ENCODE assay signal across 8 cellular contexts in genomic region chr1:205749826-205750682, GRCh38. TPM values are rescaled to one million over a fixed set of nuclear protein-coding genes. Genes with fewer than 3 reads are reported as not detected.
DNase-seq lines count a peak whose midpoint lies in the region; ATAC-seq, FAIRE-seq and TF ChIP-seq lines count a peak whose summit lies in the region.

A gene with protein sequence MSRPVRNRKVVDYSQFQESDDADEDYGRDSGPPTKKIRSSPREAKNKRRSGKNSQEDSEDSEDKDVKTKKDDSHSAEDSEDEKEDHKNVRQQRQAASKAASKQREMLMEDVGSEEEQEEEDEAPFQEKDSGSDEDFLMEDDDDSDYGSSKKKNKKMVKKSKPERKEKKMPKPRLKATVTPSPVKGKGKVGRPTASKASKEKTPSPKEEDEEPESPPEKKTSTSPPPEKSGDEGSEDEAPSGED (minus strand): TSS chr1:205750182. CDS start chr1:205749973, 209 bp downstream.

- no peaks in the 10 kb centered on the region for H3K27me3 ChIP-seq in adrenal gland
- H3K27me3 ChIP-seq in heart left ventricle: no peaks in the 10 kb centered on the region

- H3K4me1 ChIP-seq in adrenal gland (replicated peaks in 1 of 2) (peaks cover 17 to 26% of the 10 kb centered on the region in 2 donors), heart left ventricle (peaks cover 8 to 36% (median 29%) of the 10 kb centered on the region in 12 donors)

- peak within 1 kb of the TSS; percentile 100 for H3K4me3 Mint-ChIP-seq in type B pancreatic cell

- H3K27ac ChIP-seq in adrenal gland (peak within 1 kb of the TSS; percentile 60 to 100 (median 95)), heart left ventricle (peak within 1 kb of the TSS; percentile 91 to 99 (median 96))

- no peaks in the 10 kb centered on the region for H3K9me3 ChIP-seq in adrenal gland (replicated peaks in 1 of 3)
- H3K9me3 ChIP-seq in heart left ventricle: no peaks in the 10 kb centered on the region

- no peaks in the 10 kb centered on the region for H3K9me3 Mint-ChIP-seq in type B pancreatic cell

- FAIRE-seq in GM12892 (lab: Jason Lieb, UNC): peak; percentile 98

- intact Hi-C loops in adrenal gland (cut with DNase I) (no loop called here), heart left ventricle (cut with DNase I) (loop anchor here in 4 of 10 donors (1.0 to 5.0 kb wide), 6 partner anchors 25 to 63 kb away; partner anchors contain the start of genes RAB29 (in 2 of the 4) and SLC41A1 (in 2 of the 4))

- peaks cover 5% of the 10 kb centered on the region for H3K27me3 Mint-ChIP-seq in type B pancreatic cell

- TF ChIP-seq CTCF in adrenal gland (IDR thresholded peaks at IDR 0.05): peak in 4 of 6 experiments; percentile 22 to 43 (median 31)
- TF ChIP-seq CTCF in heart left ventricle (IDR thresholded peaks at IDR 0.05): peak in 8 of 12 donors; percentile 32 to 75 (median 41)
- no peak for TF ChIP-seq CTCF in type B pancreatic cell (conservative IDR thresholded peaks at IDR 0.05)

- 0 to 1% (median 1%) methylated on average over 17 to 54 of the region's 54 CpGs for WGBS in adrenal gland, 4 donors
- WGBS in heart left ventricle, 4 donors: 0 to 2% (median 1%) methylated on average over 26 to 54 of the region's 54 CpGs

- peaks cover 11% of the 10 kb centered on the region for H3K36me3 Mint-ChIP-seq in type B pancreatic cell

- no peaks in the 10 kb centered on the region for H3K36me3 ChIP-seq in adrenal gland (replicated peaks in 1 of 2)
- peaks cover 0 to 4% (median 0%) of the 10 kb centered on the region in 9 donors for H3K36me3 ChIP-seq in heart left ventricle

- H3K4me3 ChIP-seq in adrenal gland (peak within 1 kb of the TSS; percentile 6 to 95 (median 35)), heart left ventricle (peak within 1 kb of the TSS; percentile 49 to 91 (median 79))

- peak within 1 kb of the TSS; percentile 99 for H3K27ac Mint-ChIP-seq in type B pancreatic cell

- TF ChIP-seq POLR2A in GM12892 (IDR thresholded peaks at IDR 0.05; ENCODE audit: low read depth, low read length) (peak; percentile 67; the same call in 1 of the 2 replicates), adrenal gland (IDR thresholded peaks at IDR 0.05) (peak; percentile 35 to 92), heart left ventricle (IDR thresholded peaks at IDR 0.05) (peak in 1 of 2 donors; percentile 58)

- H3K4me1 Mint-ChIP-seq in type B pancreatic cell (ENCODE audit: unreplicated experiment): peaks cover 18% of the 10 kb centered on the region

- DNase-seq in GM12892 (ENCODE audit: insufficient read length) (peak; percentile 54), NCI-H146 (lab: John Stamatoyannopoulos, UW) (peak; percentile 99), T-helper 1 cell (peak; percentile 91 to 99 (median 96)), adrenal gland (peak; percentile 96 to 100 (median 99)), heart left ventricle (peak; percentile 98 to 100 (median 99)), pons (ENCODE audit: low spot score) (peak; percentile 100), type B pancreatic cell (ENCODE audit: extremely low spot score, unreplicated experiment) (peak; percentile 96)

- ATAC-seq in HG02852 (IDR thresholded peaks at IDR 0.05; ENCODE audit: unreplicated experiment): peak; percentile 81
- peak; percentile 87 to 93 (median 92) for ATAC-seq in heart left ventricle

RNA-seq across cellular contexts. Expression of the gene that starts here (rescaled TPM):
- 56.8 TPM for polyA plus RNA-seq in GM12892 (2012; ENCODE audit: missing spikeins)
- total RNA-seq in adrenal gland: 100 to 1,000 TPM in 4 of 8 donors, 10 to 100 TPM in 4; 56.3 to 159 (median 111) TPM
- 100 to 1,000 TPM in 2 of 3 donors, 10 to 100 TPM in 1; 33.1 to 161 (median 109) TPM for polyA plus RNA-seq in adrenal gland
- total RNA-seq in heart left ventricle: 100 to 1,000 TPM in 8 of 9 donors, 10 to 100 TPM in 1; 83.8 to 240 (median 198) TPM
- 10 to 100 TPM; 73.4 to 75.3 TPM for polyA plus RNA-seq in heart left ventricle
- 185 and 340 TPM in 2 replicates for total RNA-seq in type B pancreatic cell (ENCODE audit: low replicate concordance)

Comparison
In these comparisons a context has a peak if more than half of its experiments do, and no peak if none do; other contexts are left out.
1. Peak in every context shown above with its lines: DNase-seq, ATAC-seq, H3K4me3 ChIP-seq and H3K27ac ChIP-seq.